In genomic region chr14:100522616-100523021, GRCh38 we compare ENCODE assay signal across 15 cellular contexts.
DNase-seq lines count a peak whose midpoint lies in the region; ATAC-seq and TF ChIP-seq lines count a peak whose summit lies in the region.
"Had no signal": no experiment of that assay in that cellular context is flagged by ENCODE, and none has a peak within 500 bp of the region (broad histone marks: within the 10 kb centered on the region; RNA-seq: fewer than 3 reads in every experiment).

No MANE protein-coding gene starts in this region.

- no peaks in the 10 kb centered on the region for H3K27me3 Mint-ChIP-seq in WTC11 (ENCODE audit: low read depth)
- H3K27me3 Mint-ChIP-seq: brain had no signal

- peaks cover 5 to 7% of the 10 kb centered on the region in 2 experiments; a peak in 2 of 3 replicates for H3K36me3 ChIP-seq in HEK293 (ENCODE audit: control insufficient read depth in 2 of 2, insufficient read depth in 1 of 2, low read length in 2 of 2)
- H3K36me3 ChIP-seq in left lung: peaks cover 0 to 18% of the 10 kb centered on the region in 2 donors

- H3K4me1 ChIP-seq in HEK293 (ENCODE audit: control insufficient read depth, insufficient read depth, low read length) (no peaks in the 10 kb centered on the region), left lung (no peaks in the 10 kb centered on the region)

- H3K9me3 ChIP-seq in HEK293 (ENCODE audit: control insufficient read depth, insufficient read depth, low read depth, low read length) (no peaks in the 10 kb centered on the region), left lung (no peaks in the 10 kb centered on the region)

- no peaks in the 10 kb centered on the region for H3K36me3 Mint-ChIP-seq in WTC11

- H3K4me3 Mint-ChIP-seq in WTC11: no peak overlapping the region
- H3K4me3 Mint-ChIP-seq: brain had no signal

- H3K27ac Mint-ChIP-seq in WTC11: no peak overlapping the region

- CTCF ChIA-PET in HEK293 (lab: Yijun Ruan, JAX) (interaction anchor here (0.6 kb wide), 1 partner anchor 82 kb away, joined by 3 read pairs; no protein-coding TSS in a partner anchor), WTC11 (lab: Charles Lee) (interaction anchor here (1.1 to 7.1 kb wide), 7 partner anchors 37 to 136 kb away, joined by 3 to 153 read pairs (median 4); no protein-coding TSS in a partner anchor)

- intact Hi-C loops in left lung (cut with DNase I): no loop called here

- peak; percentile 18 for DNase-seq in D341Med (ENCODE audit: low spot score)
- peak; percentile 11 for DNase-seq in WTC11 (ENCODE audit: low spot score)
- peak; percentile 10 to 48 for DNase-seq in left lung
- no peak for DNase-seq in hypothalamus (lab: John Stamatoyannopoulos, UW)
- DNase-seq in T-helper 9 cell: no peak
- no peak for DNase-seq in activated CD8-positive, alpha-beta memory T cell treated with anti-CD3 and anti-CD28 coated beads, Interleukin-2, amount 50 U/mL, for 4 hours
- DNase-seq in KBM-7: no peak
- DNase-seq: activated CD4-positive, alpha-beta T cell treated with anti-CD3 and anti-CD28 coated beads, Interleukin-2, amount 50 U/mL, for 48 hours; activated naive CD4-positive, alpha-beta T cell; NCI-H510A treated with DMSO at 0.1 percent for 48 hours; RPMI8226 had no signal

- in situ Hi-C loops in KBM-7 (cut with MboI; ENCODE audit: low pct_unique_long_range_greater_than_20kb, low sequenced_read_pairs): no loop called here

- H3K27me3 ChIP-seq in left lung: no peaks in the 10 kb centered on the region

- POLR2A ChIA-PET in HEK293 (lab: Yijun Ruan, JAX): interaction anchor here (0.5 kb wide), 1 partner anchor 237 kb away, joined by 4 read pairs; no protein-coding TSS in a partner anchor
- POLR2A ChIA-PET in WTC11 (lab: Charles Lee): no interaction called here

- H3K4me3 ChIP-seq in HEK293 (ENCODE audit: low read depth, low read length) (no peak overlapping the region), left lung (no peak overlapping the region)
- H3K4me3 ChIP-seq: skin epidermis had no signal

- H3K27ac ChIP-seq in HEK293 (ENCODE audit: extremely low read depth, low read depth, low read length): no peak overlapping the region
- H3K27ac ChIP-seq in left lung: no peak overlapping the region
- H3K27ac ChIP-seq: C4-2B, skin epidermis had no signal

- no peak for TF ChIP-seq CTCF in HEK293 (tag by site-specific recombination; IDR thresholded peaks at IDR 0.05)
- no peak for TF ChIP-seq CTCF in WTC11 (IDR thresholded peaks at IDR 0.05)
- no peak for TF ChIP-seq CTCF in left lung (IDR thresholded peaks at IDR 0.05)

- ATAC-seq in WTC11 (peak; percentile 32; the same call in 1 of the 2 replicates), left lung (no peak)

- peaks cover 2% of the 10 kb centered on the region; the same call in 1 of the 2 replicates for H3K4me1 Mint-ChIP-seq in WTC11

- H3K9me3 Mint-ChIP-seq in WTC11: no peaks in the 10 kb centered on the region

TF ChIP-seq in HEK293, 187 proteins besides CTCF, POLR2A, EP300 and RAD21 (continues in another document):
- TF ChIP-seq PRDM10 (tag by site-specific recombination; IDR thresholded peaks at IDR 0.05): 0 out of 2 replicates have a peak, but pooled peaks have one; percentile 11
- peak; percentile 36; the same call in 1 of the 2 replicates for TF ChIP-seq ZFHX2 (tag by site-specific recombination; conservative IDR thresholded peaks at IDR 0.05)
- TF ChIP-seq ZNF677 (tag by site-specific recombination; IDR thresholded peaks at IDR 0.05): no peak
- no peak for TF ChIP-seq HOXD13 (CRISPR knock-in tag; IDR thresholded peaks at IDR 0.05; ENCODE audit: borderline replicate concordance)
- TF ChIP-seq HIC1 (tag by site-specific recombination; IDR thresholded peaks at IDR 0.05): no peak

TF ChIP-seq in WTC11, 78 proteins besides CTCF, POLR2A, EP300 and RAD21:
- peak; percentile 62; the same call in 1 of the 2 replicates for TF ChIP-seq ZNF263 (CRISPR knock-in tag; IDR thresholded peaks at IDR 0.05; ENCODE audit: low read depth)
- TF ChIP-seq TEAD4 (CRISPR knock-in tag; IDR thresholded peaks at IDR 0.05): no peak

Comparison
In these comparisons a context has a peak if more than half of its experiments do, and no peak if none do; other contexts are left out.
1. DNase-seq: peak in D341Med (single experiment), WTC11 (single experiment) and left lung (2 of 2); none in hypothalamus (0 of 51), T-helper 9 cell (single experiment), activated CD8-positive, alpha-beta memory T cell treated with anti-CD3 and anti-CD28 coated beads, Interleukin-2, amount 50 U/mL, for 4 hours (single experiment) and KBM-7 (single experiment).